In genomic region chr3:123818921-123819429, GRCh38 we compare ENCODE assay signal across 1 cellular context.
A peak's percentile ranks its signal among the peaks of the same experiment; 100 is the strongest.
TF ChIP-seq lines count a peak whose summit lies in the region.

No MANE protein-coding gene starts in this region.

TF ChIP-seq in HepG2, 621 proteins besides CTCF, POLR2A, EP300 and RAD21 (continued from another document and continues in another):
- TF ChIP-seq LRRFIP1 (CRISPR knock-in tag; conservative IDR thresholded peaks at IDR 0.05) (no peak), ZNF468 (CRISPR knock-in tag; IDR thresholded peaks at IDR 0.05) (no peak), LCORL (IDR thresholded peaks at IDR 0.05) (no peak), LCORL (CRISPR knock-in tag; IDR thresholded peaks at IDR 0.05) (0 out of 2 replicates have a peak, but pooled peaks have one; percentile 27), NONO (IDR thresholded peaks at IDR 0.05) (no peak), NONO (CRISPR knock-in tag; conservative IDR thresholded peaks at IDR 0.05) (peak; percentile 52), ZNF136 (CRISPR knock-in tag; IDR thresholded peaks at IDR 0.05; ENCODE audit: low read depth) (no peak), RBAK (CRISPR knock-in tag; IDR thresholded peaks at IDR 0.05) (no peak), ARID5B (CRISPR knock-in tag; IDR thresholded peaks at IDR 0.05) (peak; percentile 76), NR2F6 (IDR thresholded peaks at IDR 0.05) (no peak; the same call in 1 of the 2 replicates), NR2F6 (CRISPR knock-in tag; IDR thresholded peaks at IDR 0.05) (no peak), ZNF101 (CRISPR knock-in tag; IDR thresholded peaks at IDR 0.05; ENCODE audit: borderline replicate concordance, low read depth) (no peak), TP53 (CRISPR knock-in tag; conservative IDR thresholded peaks at IDR 0.05) (no peak), ZBTB10 (CRISPR knock-in tag; IDR thresholded peaks at IDR 0.05; ENCODE audit: borderline replicate concordance) (no peak), HOXA3 (CRISPR knock-in tag; IDR thresholded peaks at IDR 0.05) (no peak), KDM6A (CRISPR knock-in tag; IDR thresholded peaks at IDR 0.05; ENCODE audit: low read depth) (peak; percentile 66), CCAR2 (optimal IDR thresholded peaks at IDR 0.05; ENCODE audit: low read depth, low read length) (no peak), STAT6 (CRISPR knock-in tag; IDR thresholded peaks at IDR 0.05; ENCODE audit: borderline replicate concordance) (no peak), WIZ (CRISPR knock-in tag; IDR thresholded peaks at IDR 0.05) (no peak), ZNF354B (CRISPR knock-in tag; IDR thresholded peaks at IDR 0.05) (no peak), NCOA2 (CRISPR knock-in tag; IDR thresholded peaks at IDR 0.05) (peak; percentile 74; the same call in 1 of the 2 replicates), ZNF556 (CRISPR knock-in tag; IDR thresholded peaks at IDR 0.05; ENCODE audit: borderline replicate concordance) (no peak), ZC3H13 (CRISPR knock-in tag; IDR thresholded peaks at IDR 0.05) (no peak), ZNF720 (CRISPR knock-in tag; IDR thresholded peaks at IDR 0.05) (no peak), ZNF616 (CRISPR knock-in tag; IDR thresholded peaks at IDR 0.05; ENCODE audit: low read depth) (no peak), FIP1L1 (IDR thresholded peaks at IDR 0.05; ENCODE audit: borderline replicate concordance, insufficient read depth, low read depth, low read length) (no peak), ZNF878 (CRISPR knock-in tag; IDR thresholded peaks at IDR 0.05) (no peak), JARID2 (CRISPR knock-in tag; IDR thresholded peaks at IDR 0.05; ENCODE audit: insufficient replicate concordance) (no peak), ZNF337 (CRISPR knock-in tag; IDR thresholded peaks at IDR 0.05; ENCODE audit: borderline replicate concordance, low read depth) (no peak), IRF9 (CRISPR knock-in tag; IDR thresholded peaks at IDR 0.05; ENCODE audit: borderline replicate concordance) (no peak), IKZF4 (CRISPR knock-in tag; IDR thresholded peaks at IDR 0.05; ENCODE audit: borderline replicate concordance, low read depth, not compliant biosample characterization) (no peak), ZNF205 (CRISPR knock-in tag; IDR thresholded peaks at IDR 0.05) (0 out of 2 replicates have a peak, but pooled peaks have one; percentile 75), ZXDC (CRISPR knock-in tag; IDR thresholded peaks at IDR 0.05) (no peak), JUND (CRISPR knock-in tag; IDR thresholded peaks at IDR 0.05) (no peak), ZNF766 (CRISPR knock-in tag; IDR thresholded peaks at IDR 0.05; ENCODE audit: borderline replicate concordance) (no peak), ZFP36L1 (CRISPR knock-in tag; IDR thresholded peaks at IDR 0.05) (no peak), HNRNPL (IDR thresholded peaks at IDR 0.05; ENCODE audit: low read depth, low read length) (no peak), ZNF749 (CRISPR knock-in tag; IDR thresholded peaks at IDR 0.05; ENCODE audit: borderline replicate concordance) (no peak), ELF3 (CRISPR knock-in tag; IDR thresholded peaks at IDR 0.05) (0 out of 2 replicates have a peak, but pooled peaks have one; percentile 24), REST (IDR thresholded peaks at IDR 0.05; ENCODE audit: borderline replicate concordance in 1 of 2, low read depth in 1 of 2, low read length in 2 of 2) (no peak), KDM4B (CRISPR knock-in tag; IDR thresholded peaks at IDR 0.05) (no peak), HOMEZ (CRISPR knock-in tag; IDR thresholded peaks at IDR 0.05; ENCODE audit: low read depth) (no peak), FOSL2 (CRISPR knock-in tag; IDR thresholded peaks at IDR 0.05) (0 out of 2 replicates have a peak, but pooled peaks have one; percentile 12), CENPX (CRISPR knock-in tag; IDR thresholded peaks at IDR 0.05) (no peak)
